ENCODE assay signal across 1 cellular context in the genomic region with DNA sequence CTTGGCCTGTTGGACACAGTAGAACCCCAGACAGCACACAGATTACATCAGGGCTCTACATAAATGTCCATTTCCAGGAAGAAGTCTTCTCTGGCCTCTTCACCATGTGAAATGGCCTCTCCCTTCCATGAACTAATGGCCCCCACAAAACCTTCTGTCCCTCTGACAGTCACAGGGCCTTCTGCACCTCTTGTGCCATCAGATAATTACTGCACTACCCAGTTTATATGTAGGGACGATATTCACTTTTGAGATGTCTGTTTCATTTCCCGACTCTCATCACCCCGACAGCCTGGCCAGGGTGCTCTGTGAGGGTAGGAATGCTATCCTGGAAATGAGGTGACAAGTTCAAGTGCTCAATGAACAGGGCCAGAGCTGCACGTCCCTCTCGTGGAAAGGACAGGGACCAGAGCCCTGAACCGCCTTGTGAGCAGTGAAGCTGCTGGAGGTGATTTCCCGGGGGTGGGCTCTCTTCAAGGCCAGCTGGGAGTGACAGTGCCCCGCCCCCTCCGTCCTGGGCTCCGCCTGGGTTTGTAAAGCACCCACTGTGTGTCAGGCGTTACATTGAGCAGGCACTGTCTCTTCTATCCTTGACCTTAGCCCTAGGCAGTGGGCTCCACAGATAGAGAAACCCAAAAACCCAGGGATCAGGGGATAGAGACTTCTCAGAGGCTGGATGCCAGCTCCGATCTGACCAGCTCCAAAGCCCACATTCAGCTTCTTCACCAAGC.
TF ChIP-seq lines count a peak whose summit lies in the region.

No MANE protein-coding gene starts in this region.

TF ChIP-seq in HepG2, 621 proteins besides CTCF, POLR2A, EP300 and RAD21:
- TF ChIP-seq, protein P1, sequence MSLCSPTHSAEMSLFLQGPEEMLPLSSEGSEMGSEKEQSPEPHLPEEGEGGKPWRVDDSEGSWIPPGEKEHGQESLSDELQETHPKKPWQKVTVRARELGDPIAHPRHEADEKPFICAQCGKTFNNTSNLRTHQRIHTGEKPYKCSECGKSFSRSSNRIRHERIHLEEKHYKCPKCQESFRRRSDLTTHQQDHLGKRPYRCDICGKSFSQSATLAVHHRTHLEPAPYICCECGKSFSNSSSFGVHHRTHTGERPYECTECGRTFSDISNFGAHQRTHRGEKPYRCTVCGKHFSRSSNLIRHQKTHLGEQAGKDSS (CRISPR knock-in tag; IDR thresholded peaks at IDR 0.05; ENCODE audit: borderline replicate concordance, low read depth), result no peak
- TF ChIP-seq, protein P2, sequence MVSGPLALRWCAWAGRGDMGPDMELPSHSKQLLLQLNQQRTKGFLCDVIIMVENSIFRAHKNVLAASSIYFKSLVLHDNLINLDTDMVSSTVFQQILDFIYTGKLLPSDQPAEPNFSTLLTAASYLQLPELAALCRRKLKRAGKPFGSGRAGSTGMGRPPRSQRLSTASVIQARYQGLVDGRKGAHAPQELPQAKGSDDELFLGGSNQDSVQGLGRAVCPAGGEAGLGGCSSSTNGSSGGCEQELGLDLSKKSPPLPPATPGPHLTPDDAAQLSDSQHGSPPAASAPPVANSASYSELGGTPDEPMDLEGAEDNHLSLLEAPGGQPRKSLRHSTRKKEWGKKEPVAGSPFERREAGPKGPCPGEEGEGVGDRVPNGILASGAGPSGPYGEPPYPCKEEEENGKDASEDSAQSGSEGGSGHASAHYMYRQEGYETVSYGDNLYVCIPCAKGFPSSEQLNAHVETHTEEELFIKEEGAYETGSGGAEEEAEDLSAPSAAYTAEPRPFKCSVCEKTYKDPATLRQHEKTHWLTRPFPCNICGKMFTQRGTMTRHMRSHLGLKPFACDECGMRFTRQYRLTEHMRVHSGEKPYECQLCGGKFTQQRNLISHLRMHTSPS (CRISPR knock-in tag; IDR thresholded peaks at IDR 0.05; ENCODE audit: low read depth), result no peak
- no peak for TF ChIP-seq TRIM24 (CRISPR knock-in tag; IDR thresholded peaks at IDR 0.05)
- TF ChIP-seq ZNF225 (CRISPR knock-in tag; IDR thresholded peaks at IDR 0.05), result no peak
- TF ChIP-seq FOSL2 (CRISPR knock-in tag; IDR thresholded peaks at IDR 0.05), result no peak
- no peak for TF ChIP-seq ZNF773 (CRISPR knock-in tag; IDR thresholded peaks at IDR 0.05; ENCODE audit: borderline replicate concordance)
- no peak for TF ChIP-seq CBX5 (CRISPR knock-in tag; IDR thresholded peaks at IDR 0.05; ENCODE audit: borderline replicate concordance)
- no peak for TF ChIP-seq ZNF3 (CRISPR knock-in tag; IDR thresholded peaks at IDR 0.05)
- no peak for TF ChIP-seq ZNF296 (CRISPR knock-in tag; conservative IDR thresholded peaks at IDR 0.05)
- TF ChIP-seq KLF15 (CRISPR knock-in tag; IDR thresholded peaks at IDR 0.05; ENCODE audit: borderline replicate concordance), result no peak
- TF ChIP-seq SATB2 (CRISPR knock-in tag; IDR thresholded peaks at IDR 0.05), result no peak
- no peak for TF ChIP-seq ZNF605 (CRISPR knock-in tag; IDR thresholded peaks at IDR 0.05)
